28 cellular contexts compared by ENCODE assay signal in the genomic region with DNA sequence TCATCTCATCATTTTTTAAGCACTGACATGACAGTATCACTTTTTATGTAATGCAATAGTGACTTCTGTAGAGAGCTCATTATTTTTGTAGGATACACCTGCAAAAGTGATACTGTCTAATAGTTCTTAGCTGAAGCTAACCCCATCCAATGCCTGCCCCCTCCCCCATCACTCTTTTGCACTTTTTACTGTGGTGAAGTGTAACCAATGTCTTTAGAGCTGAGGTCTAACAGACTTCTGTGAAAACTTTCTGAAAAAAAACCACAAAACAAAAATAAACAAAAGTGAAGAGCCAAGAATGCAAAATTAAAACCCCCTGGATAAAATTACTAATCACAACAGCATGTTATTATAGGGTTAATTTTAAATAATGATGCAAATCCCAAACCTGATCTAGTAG.
"Had no signal": no experiment of that assay in that cellular context is flagged by ENCODE, and none has a peak within 500 bp of the region (broad histone marks: within the 10 kb centered on the region; RNA-seq: fewer than 3 reads in every experiment).

No MANE protein-coding gene starts in this region.

- FAIRE-seq: colon, endothelial cell of umbilical vein, islet of Langerhans, TTC549 had no signal

- H3K4me1 ChIP-seq: sigmoid colon, uterus had no signal

- H3K4me2 ChIP-seq: smooth muscle cell had no signal

- H3K4me3 ChIP-seq: heart left ventricle, sigmoid colon, smooth muscle cell, uterus had no signal

- H3K36me3 ChIP-seq: uterus, WERI-Rb-1 had no signal

- H3K27me3 ChIP-seq: heart left ventricle, sigmoid colon, uterus had no signal

- DNase-seq: activated CD4-positive, alpha-beta T cell treated with anti-CD3 and anti-CD28 coated beads, Interleukin-2, amount 10 ng/mL, durations not matched to agents 7 days and 5 days; activated CD4-positive, CD25-positive, alpha-beta regulatory T cell treated with anti-CD3 and anti-CD28 coated beads, Interleukin-2, amount 50 U/mL, for 72 hours; activated CD8-positive, alpha-beta memory T cell treated with anti-CD3 and anti-CD28 coated beads, Interleukin-2, amount 10 ng/mL, durations not matched to agents 7 days and 5 days; activated CD8-positive, alpha-beta T cell treated with anti-CD3 and anti-CD28 coated beads for 36 hours; activated effector memory CD4-positive, alpha-beta T cell treated with anti-CD3 and anti-CD28 coated beads, Interleukin-2, amount 50 U/mL, for 16 hours; activated naive CD4-positive, alpha-beta T cell treated with anti-CD3 and anti-CD28 coated beads, Interleukin-2, amount 10 ng/mL, durations not matched to agents 7 days and 5 days; activated naive CD8-positive, alpha-beta T cell treated with anti-CD3 and anti-CD28 coated beads, Interleukin-2, amount 50 U/mL, for 24 hours; activated T-cell treated with anti-CD3 and anti-CD28 coated beads for 4 hours; anterior cingulate cortex; effector memory CD4-positive, alpha-beta T cell; heart left ventricle; left ventricle myocardium superior; mammary epithelial cell; natural killer cell; retina; sigmoid colon; stimulated activated CD4-positive, alpha-beta T cell treated with anti-CD3 and anti-CD28 coated beads, Interleukin-15, amount 100 ng/mL, for 24 hours; stimulated activated CD8-positive, alpha-beta memory T cell treated with anti-CD3 and anti-CD28 coated beads, Interleukin-4, amount 100 ng/mL, for 48 hours; stimulated activated naive B cell treated with anti-CD40 and anti-IgM and Interleukin-4, amounts not matched to agents 10 μg/mL and 1 μg/mL and 100 μg/mL, for 72 hours; trophoblast cell; uterus; WERI-Rb-1 had no signal

- H3K9me3 ChIP-seq: heart left ventricle, sigmoid colon, uterus had no signal

- H3K27ac ChIP-seq: heart left ventricle, sigmoid colon, uterus, WERI-Rb-1 had no signal

- ATAC-seq: activated CD8-positive, alpha-beta memory T cell treated with anti-CD3 and anti-CD28 coated beads, Interleukin-2, amount 10 ng/mL, durations not matched to agents 7 days and 5 days; activated CD8-positive, alpha-beta T cell treated with anti-CD3 and anti-CD28 coated beads for 36 hours; activated naive CD8-positive, alpha-beta T cell treated with anti-CD3 and anti-CD28 coated beads, Interleukin-2, amount 50 U/mL, for 24 hours; esophagus mucosa; heart left ventricle; left ventricle myocardium superior; natural killer cell; stimulated activated naive B cell treated with anti-CD40 and anti-IgM and Interleukin-4, amounts not matched to agents 10 μg/mL and 1 μg/mL and 100 μg/mL, for 72 hours had no signal
